29 cellular contexts compared by ENCODE assay signal in genomic region chr16:24129412-24129918, GRCh38.
DNase-seq lines count a peak whose midpoint lies in the region; ATAC-seq, FAIRE-seq and TF ChIP-seq lines count a peak whose summit lies in the region.
"Had no signal": no experiment of that assay in that cellular context is flagged by ENCODE, and none has a peak within 500 bp of the region (broad histone marks: within the 10 kb centered on the region; RNA-seq: fewer than 3 reads in every experiment).

No MANE protein-coding gene starts in this region.

- CTCF ChIA-PET in HepG2 (lab: Yijun Ruan, JAX; ENCODE audit: low intra/inter-chr PET ratio, low total read pairs), result no interaction called here

- H2AFZ ChIP-seq in HepG2 (ENCODE audit: low read length), result no peak overlapping the region

- TF ChIP-seq RAD21 in HepG2 (CRISPR knock-in tag; IDR thresholded peaks at IDR 0.05), result no peak

- no peaks in the 10 kb centered on the region for H3K9me3 ChIP-seq in HepG2 (ENCODE audit: low read length)
- no peaks in the 10 kb centered on the region for H3K9me3 ChIP-seq in right lobe of liver
- H3K9me3 ChIP-seq: BE2C, BLaER1 had no signal

- H3K27me3 Mint-ChIP-seq in IgD-negative memory B cell, result no peaks in the 10 kb centered on the region
- H3K27me3 Mint-ChIP-seq in central memory CD8-positive, alpha-beta T cell, result no peaks in the 10 kb centered on the region
- H3K27me3 Mint-ChIP-seq in memory B cell, result no peaks in the 10 kb centered on the region
- H3K27me3 Mint-ChIP-seq: CD4-positive, alpha-beta memory T cell; CD4-positive, CD25-positive, alpha-beta regulatory T cell; CD8-positive, alpha-beta memory T cell had no signal

- no peak overlapping the region for H3K9ac ChIP-seq in HepG2 (ENCODE audit: insufficient read depth, low read depth, low read length)
- H3K9ac ChIP-seq: BLaER1 had no signal

- H3K27ac ChIP-seq in HepG2 (ENCODE audit: extremely low read length, insufficient read depth, low read length) (no peak overlapping the region), right lobe of liver (no peak overlapping the region)
- H3K27ac ChIP-seq: BLaER1 had no signal

- H3K4me3 ChIP-seq in HepG2 (replicated peaks in 1 of 3; ENCODE audit: insufficient read depth in 1 of 3, low read depth in 2 of 3, low read length in 3 of 3) (no peak overlapping the region), right lobe of liver (no peak overlapping the region)
- H3K4me3 ChIP-seq: BLaER1, GM12878 had no signal

- H3K4me1 ChIP-seq in HepG2 (ENCODE audit: insufficient read depth, low read length) (no peaks in the 10 kb centered on the region), right lobe of liver (no peaks in the 10 kb centered on the region)
- H3K4me1 ChIP-seq: BE2C, BLaER1 had no signal

- H3K36me3 Mint-ChIP-seq in IgD-negative memory B cell (peaks cover 6% of the 10 kb centered on the region), memory B cell (peaks cover 38% of the 10 kb centered on the region)
- H3K36me3 Mint-ChIP-seq in central memory CD8-positive, alpha-beta T cell (ENCODE audit: insufficient read depth), result peaks cover 47% of the 10 kb centered on the region

- TF ChIP-seq CTCF in HepG2 (CRISPR knock-in tag; IDR thresholded peaks at IDR 0.05) (no peak), right lobe of liver (IDR thresholded peaks at IDR 0.05) (no peak)

- 5% methylated on average over 4 of the region's 4 CpGs for WGBS in HepG2 (ENCODE audit: low lambda C conversion rate)
- WGBS in right lobe of liver (ENCODE audit: insufficient coverage, low coverage, low lambda C conversion rate, missing lambda C conversion rate), result 37% methylated on average over 4 of the region's 4 CpGs

- no peak overlapping the region for H3K4me2 ChIP-seq in HepG2 (ENCODE audit: low read depth, low read length)
- H3K4me2 ChIP-seq: BLaER1 had no signal

- H3K27me3 ChIP-seq in HepG2 (ENCODE audit: control insufficient read depth in 1 of 2, insufficient read depth in 2 of 2, low read length in 2 of 2), result no peaks in the 10 kb centered on the region; a peak in 2 of 5 replicates
- H3K27me3 ChIP-seq in right lobe of liver, result no peaks in the 10 kb centered on the region
- H3K27me3 ChIP-seq: BE2C, BLaER1 had no signal

- TF ChIP-seq EP300 in HepG2 (IDR thresholded peaks at IDR 0.05; ENCODE audit: low read depth in 2 of 2, low read length in 2 of 2) (no peak), HepG2 (CRISPR knock-in tag; IDR thresholded peaks at IDR 0.05; ENCODE audit: borderline replicate concordance) (no peak)

- H3K79me2 ChIP-seq in HepG2 (ENCODE audit: insufficient read depth, low read length), result no peaks in the 10 kb centered on the region

- no peaks in the 10 kb centered on the region for H3K9me3 Mint-ChIP-seq in IgD-negative memory B cell
- no peaks in the 10 kb centered on the region for H3K9me3 Mint-ChIP-seq in central memory CD8-positive, alpha-beta T cell
- no peaks in the 10 kb centered on the region for H3K9me3 Mint-ChIP-seq in memory B cell
- H3K9me3 Mint-ChIP-seq: CD14-positive monocyte; CD4-positive, alpha-beta memory T cell; CD4-positive, CD25-positive, alpha-beta regulatory T cell; CD8-positive, alpha-beta memory T cell had no signal

- BruUV-seq in HepG2 (replicated peaks; lab: Mats Ljungman, UMichigan), result no TSS peak

- TF ChIP-seq POLR2A in HepG2 (IDR thresholded peaks at IDR 0.05; ENCODE audit: insufficient read depth in 1 of 2, low read depth in 2 of 2, low read length in 2 of 2) (no peak), right lobe of liver (IDR thresholded peaks at IDR 0.05) (no peak)

- H3K27ac Mint-ChIP-seq in IgD-negative memory B cell (peak overlapping the region in 2 of 3 donors; percentile 8 to 32), memory B cell (peak overlapping the region; percentile 4)
- peak overlapping the region; percentile 2 for H3K27ac Mint-ChIP-seq in central memory CD8-positive, alpha-beta T cell (ENCODE audit: low read depth)
- H3K27ac Mint-ChIP-seq: CD14-positive monocyte; CD4-positive, CD25-positive, alpha-beta regulatory T cell had no signal

- DNase-seq in HepG2 (ENCODE audit: low spot score) (no peak), right lobe of liver (no peak), memory B cell (ENCODE audit: low spot score in 2 of 2) (no peak), ecto neural progenitor cell (ENCODE audit: low spot score) (no peak), SK-N-DZ (ENCODE audit: low spot score) (no peak)
- DNase-seq in central memory CD8-positive, alpha-beta T cell (ENCODE audit: low spot score in 2 of 2), result no peak
- DNase-seq: 8988T; ACHN; BE2C; C1 segment of cervical spinal cord; CD4-positive, alpha-beta memory T cell; CD4-positive, CD25-positive, alpha-beta regulatory T cell; CD8-positive, alpha-beta memory T cell; COR-L47; DMS 273 treated with DMSO at 0.1 percent for 48 hours; DMS153; DMS53; DMS79; DND-41; EL; GDM1 had no signal

- H3K4me1 Mint-ChIP-seq in IgD-negative memory B cell, result peaks cover 3 to 8% (median 4%) of the 10 kb centered on the region in 3 donors
- peaks cover 17% of the 10 kb centered on the region for H3K4me1 Mint-ChIP-seq in central memory CD8-positive, alpha-beta T cell
- peaks cover 4% of the 10 kb centered on the region for H3K4me1 Mint-ChIP-seq in memory B cell
- H3K4me1 Mint-ChIP-seq: CD14-positive monocyte had no signal

- POLR2A ChIA-PET in HepG2 (lab: Yijun Ruan, JAX), result no interaction called here

- no peak for FAIRE-seq in HepG2 (lab: Jason Lieb, UNC)
- FAIRE-seq: A204.1, GM12878, GM12892, GM18507 had no signal

- ATAC-seq in HepG2 (no peak), right lobe of liver (no peak), memory B cell (ENCODE audit: low read depth) (no peak), HG02885 (IDR thresholded peaks at IDR 0.05; ENCODE audit: poor library complexity, unreplicated experiment) (no peak)
- no peak for ATAC-seq in central memory CD8-positive, alpha-beta T cell (replicated peaks; ENCODE audit: extremely low read depth, poor library complexity, severe bottlenecking)
- ATAC-seq: GM12878 had no signal

- intact Hi-C loops in HepG2 (cut with micrococcal nuclease; ENCODE audit: unreplicated experiment) (loop anchor here (5.0 kb wide), 1 partner anchor 1312 kb away; no protein-coding TSS in a partner anchor), right lobe of liver (cut with DNase I) (no loop called here)

- H4K20me1 ChIP-seq in HepG2 (ENCODE audit: insufficient read depth, low read length), result no peaks in the 10 kb centered on the region
- H4K20me1 ChIP-seq: BLaER1 had no signal

- no peak overlapping the region for H3K4me3 Mint-ChIP-seq in IgD-negative memory B cell
- H3K4me3 Mint-ChIP-seq in central memory CD8-positive, alpha-beta T cell, result no peak overlapping the region
- no peak overlapping the region for H3K4me3 Mint-ChIP-seq in memory B cell
- H3K4me3 Mint-ChIP-seq: CD14-positive monocyte; CD4-positive, alpha-beta memory T cell; CD4-positive, CD25-positive, alpha-beta regulatory T cell; CD8-positive, alpha-beta memory T cell had no signal

- in situ Hi-C loops in HepG2 (cut with HindIII; ENCODE audit: extremely low pct_ligation_motif_present, low pct_unique_long_range_greater_than_20kb), result loop anchor here (10.0 kb wide), 1 partner anchor 375 kb away; no protein-coding TSS in a partner anchor

- H3K36me3 ChIP-seq in HepG2 (replicated peaks in 1 of 2; ENCODE audit: control insufficient read depth in 1 of 2, insufficient read depth in 2 of 2, low read length in 2 of 2), result no peaks in the 10 kb centered on the region
- no peaks in the 10 kb centered on the region for H3K36me3 ChIP-seq in right lobe of liver
- H3K36me3 ChIP-seq: BE2C, BLaER1 had no signal

TF ChIP-seq in HepG2, 621 proteins besides CTCF, POLR2A, EP300 and RAD21:
- no peak for TF ChIP-seq MYPOP (CRISPR knock-in tag; IDR thresholded peaks at IDR 0.05)
- no peak for TF ChIP-seq ESRRA (CRISPR knock-in tag; IDR thresholded peaks at IDR 0.05; ENCODE audit: low read depth)
- TF ChIP-seq ZBTB42 (CRISPR knock-in tag; IDR thresholded peaks at IDR 0.05), result no peak
- TF ChIP-seq CREB1 (IDR thresholded peaks at IDR 0.05), result peak; percentile 51; the same call in 1 of the 2 replicates
- no peak for TF ChIP-seq CREB1 (CRISPR knock-in tag; IDR thresholded peaks at IDR 0.05)
